2 cellular contexts compared by ENCODE assay signal in genomic region chr17:44279586-44280344, GRCh38.
TF ChIP-seq lines count a peak whose summit lies in the region.

No MANE protein-coding gene starts in this region.

TF ChIP-seq in endothelial cell of umbilical vein, 7 proteins besides CTCF, POLR2A, EP300 and RAD21:
- TF ChIP-seq MAX (IDR thresholded peaks at IDR 0.05; ENCODE audit: insufficient read depth, insufficient read length) (no peak), MYC (IDR thresholded peaks at IDR 0.05; ENCODE audit: low read depth, low read length) (peak; percentile 4), FOS (IDR thresholded peaks at IDR 0.05; ENCODE audit: borderline replicate concordance, insufficient read depth, low read length) (peak; percentile 58), JUN (IDR thresholded peaks at IDR 0.05; ENCODE audit: borderline replicate concordance, insufficient read depth, insufficient read length, low read depth) (no peak), POLR2AphosphoS5 (IDR thresholded peaks at IDR 0.05; ENCODE audit: insufficient read depth, low read depth, low read length) (peak; percentile 84)

TF ChIP-seq in SK-N-SH, 30 proteins besides CTCF, POLR2A, EP300 and RAD21:
- no peak for TF ChIP-seq YY1 (IDR thresholded peaks at IDR 0.05; ENCODE audit: low read depth)
- no peak for TF ChIP-seq ZBTB33 (IDR thresholded peaks at IDR 0.05; ENCODE audit: borderline replicate concordance, low read depth)
- TF ChIP-seq SMC3 (IDR thresholded peaks at IDR 0.05; ENCODE audit: low read depth, low read length), result no peak
